ENCODE assay signal across 11 cellular contexts in the genomic region with DNA sequence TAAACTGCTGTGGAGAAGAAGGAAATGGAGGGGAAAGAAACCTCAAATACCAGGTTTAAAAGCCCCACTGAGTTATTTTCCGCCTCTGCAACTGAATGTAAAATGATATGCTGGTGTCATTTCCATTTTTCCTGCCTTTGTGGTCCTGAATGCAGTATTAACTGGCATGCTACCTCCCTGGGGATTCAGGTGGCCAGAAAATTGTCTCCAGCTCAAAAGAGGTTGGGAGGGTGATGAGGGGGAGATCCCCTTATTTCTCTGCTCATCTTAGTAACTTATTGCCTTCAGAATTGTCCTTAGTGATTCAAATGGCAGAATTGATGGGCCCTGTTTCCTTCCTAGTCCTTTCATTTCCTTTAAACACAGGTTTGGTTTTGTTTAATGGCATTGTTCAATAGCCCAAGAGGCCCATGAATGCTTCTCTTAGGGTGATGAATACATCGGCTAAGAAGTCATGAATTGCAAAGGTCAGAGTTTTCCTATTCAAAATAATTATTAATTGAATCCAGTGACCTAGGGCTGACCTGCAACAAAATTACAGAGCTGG.
DNase-seq lines count a peak whose midpoint lies in the region; ATAC-seq and TF ChIP-seq lines count a peak whose summit lies in the region.
"Had no signal": no experiment of that assay in that cellular context is flagged by ENCODE, and none has a peak within 500 bp of the region (broad histone marks: within the 10 kb centered on the region; RNA-seq: fewer than 3 reads in every experiment).

No MANE protein-coding gene starts in this region.

- H4K5ac ChIP-seq in H9 (ENCODE audit: insufficient read length, low read depth, low read length) = no peak overlapping the region

- no CpG with 5 or more reads among the region's 2 CpGs for WGBS in H9 (ENCODE audit: extremely low coverage, insufficient read length, low lambda C conversion rate)

- H3K9me3 ChIP-seq in H9 (ENCODE audit: control insufficient read depth, low read depth, low read length) = no peaks in the 10 kb centered on the region

- peaks cover 32 to 44% of the 10 kb centered on the region in 2 experiments for H3K4me1 Mint-ChIP-seq in H9
- peaks cover 42% of the 10 kb centered on the region for H3K4me1 Mint-ChIP-seq in activated naive CD4-positive, alpha-beta T cell treated with anti-CD3 and anti-CD28 coated beads, Interleukin-2, amount 10 ng/mL, durations not matched to agents 7 days and 5 days

- DNase-seq in H9 (peak; percentile 27), NCI-H128 (lab: John Stamatoyannopoulos, UW; ENCODE audit: unreplicated experiment) (peak; percentile 28), myocyte (ENCODE audit: low read depth) (peak; percentile 16), DMS53 (lab: John Stamatoyannopoulos, UW) (no peak), Kasumi-1 (lab: John Stamatoyannopoulos, UW) (no peak), mesenteric fat pad (ENCODE audit: low spot score) (no peak)
- no peak for DNase-seq in activated naive CD4-positive, alpha-beta T cell treated with anti-CD3 and anti-CD28 coated beads, Interleukin-2, amount 10 ng/mL, durations not matched to agents 7 days and 5 days
- DNase-seq: activated CD4-positive, CD25-positive, alpha-beta regulatory T cell; NCI-H1105 treated with DMSO at 0.1 percent for 48 hours; nephron progenitor cell had no signal

- no peaks in the 10 kb centered on the region for H3K27me3 Mint-ChIP-seq in H9 (ENCODE audit: low read depth)
- H3K27me3 Mint-ChIP-seq in activated naive CD4-positive, alpha-beta T cell treated with anti-CD3 and anti-CD28 coated beads, Interleukin-2, amount 10 ng/mL, durations not matched to agents 7 days and 5 days = no peaks in the 10 kb centered on the region

- H4K91ac ChIP-seq in H9 (ENCODE audit: insufficient read length, low read depth, low read length) = no peak overlapping the region

- no peaks in the 10 kb centered on the region for H3K79me2 ChIP-seq in H9 (ENCODE audit: insufficient read depth, low read length)

- no peak for TF ChIP-seq CTCF in H9 (conservative IDR thresholded peaks at IDR 0.05)

- H3K4me2 ChIP-seq in H9 (ENCODE audit: insufficient read depth, insufficient read length, low read length) = peak overlapping the region; percentile 2

- peaks cover 6% of the 10 kb centered on the region; the same call in 1 of the 2 replicates for H3K4me1 ChIP-seq in H9 (ENCODE audit: insufficient read depth, low read length)

- H2BK20ac ChIP-seq in H9 (ENCODE audit: low read depth, low read length, poor library complexity, severe bottlenecking) = no peak overlapping the region

- H2AK5ac ChIP-seq in H9 (ENCODE audit: insufficient read length, low read length) = no peak overlapping the region

- H2BK120ac ChIP-seq in H9 (ENCODE audit: low read depth, low read length, poor library complexity, severe bottlenecking) = no peak overlapping the region

- no peak overlapping the region for H3K27ac ChIP-seq in H9 (ENCODE audit: insufficient read length, low read depth, low read length)

- H2AFZ ChIP-seq in H9 (ENCODE audit: low read length) = no peak overlapping the region

- H4K8ac ChIP-seq in H9 (replicated peaks; ENCODE audit: insufficient read length, low read depth, low read length) = no peak overlapping the region

- no peaks in the 10 kb centered on the region for H3K23me2 ChIP-seq in H9 (ENCODE audit: insufficient read length, low read depth, low read length, poor library complexity, severe bottlenecking)

- H3K4me3 Mint-ChIP-seq in H9 = no peak overlapping the region
- H3K4me3 Mint-ChIP-seq in activated naive CD4-positive, alpha-beta T cell treated with anti-CD3 and anti-CD28 coated beads, Interleukin-2, amount 10 ng/mL, durations not matched to agents 7 days and 5 days = no peak overlapping the region
- H3K4me3 Mint-ChIP-seq: nephron progenitor cell had no signal

- no peaks in the 10 kb centered on the region for H3K36me3 Mint-ChIP-seq in H9 (ENCODE audit: insufficient read depth in 1 of 3, low read depth in 3 of 3)
- H3K36me3 Mint-ChIP-seq in activated naive CD4-positive, alpha-beta T cell treated with anti-CD3 and anti-CD28 coated beads, Interleukin-2, amount 10 ng/mL, durations not matched to agents 7 days and 5 days = peaks cover 2% of the 10 kb centered on the region

- H3T11ph ChIP-seq in H9 (ENCODE audit: low read length) = no peak overlapping the region

- CTCF ChIA-PET in activated naive CD4-positive, alpha-beta T cell treated with anti-CD3 and anti-CD28 coated beads, Interleukin-2, amount 10 ng/mL, durations not matched to agents 7 days and 5 days (lab: Charles Lee) = no interaction called here

- H2BK5ac ChIP-seq in H9 (ENCODE audit: insufficient read length, low read length) = no peak overlapping the region

- H3K23ac ChIP-seq in H9 (ENCODE audit: insufficient read length, low read depth, low read length) = no peak overlapping the region

- no peak overlapping the region for H3K18ac ChIP-seq in H9 (ENCODE audit: insufficient read length, low read depth, low read length)

- H3K9me3 Mint-ChIP-seq in H9 = no peaks in the 10 kb centered on the region
- no peaks in the 10 kb centered on the region for H3K9me3 Mint-ChIP-seq in activated naive CD4-positive, alpha-beta T cell treated with anti-CD3 and anti-CD28 coated beads, Interleukin-2, amount 10 ng/mL, durations not matched to agents 7 days and 5 days
- H3K9me3 Mint-ChIP-seq: nephron progenitor cell had no signal

- ATAC-seq in GM18867 (IDR thresholded peaks at IDR 0.05; ENCODE audit: unreplicated experiment) = peak; percentile 19

- no peaks in the 10 kb centered on the region for H3K79me1 ChIP-seq in H9 (ENCODE audit: insufficient read depth, low read depth, low read length, poor library complexity, severe bottlenecking)

- no peak overlapping the region for H3K9ac ChIP-seq in H9 (ENCODE audit: extremely low read depth, insufficient read length, low read length)

- H2BK12ac ChIP-seq in H9 (ENCODE audit: insufficient read length, low read depth, low read length) = no peak overlapping the region

- no peak overlapping the region for H2BK15ac ChIP-seq in H9 (ENCODE audit: low read depth, low read length)

- no peak overlapping the region for H3K14ac ChIP-seq in H9 (ENCODE audit: insufficient read depth, low read length)

- no peak overlapping the region for H3K56ac ChIP-seq in H9 (ENCODE audit: insufficient read length, low read depth, low read length)

- H3K27ac Mint-ChIP-seq in H9 = peak overlapping the region in 2 of 3 experiments; percentile 63 to 81; a peak in 3 of 7 replicates
- H3K27ac Mint-ChIP-seq in activated naive CD4-positive, alpha-beta T cell treated with anti-CD3 and anti-CD28 coated beads, Interleukin-2, amount 10 ng/mL, durations not matched to agents 7 days and 5 days = no peak overlapping the region
- H3K27ac Mint-ChIP-seq: nephron progenitor cell had no signal

- H3K4ac ChIP-seq in H9 (ENCODE audit: low read depth, low read length) = no peak overlapping the region

- no peaks in the 10 kb centered on the region for H3K27me3 ChIP-seq in H9 (ENCODE audit: insufficient read depth, low read length)

- H4K20me1 ChIP-seq in H9 (ENCODE audit: control insufficient read depth, insufficient read depth, insufficient read length) = no peaks in the 10 kb centered on the region

Comparison
In these comparisons a context has a peak if more than half of its experiments do, and no peak if none do; other contexts are left out.
1. DNase-seq: peak in H9 (single experiment), NCI-H128 (single experiment) and myocyte (single experiment); none in DMS53 (single experiment), activated naive CD4-positive, alpha-beta T cell treated with anti-CD3 and anti-CD28 coated beads, Interleukin-2, amount 10 ng/mL, durations not matched to agents 7 days and 5 days (single experiment), Kasumi-1 (0 of 2) and mesenteric fat pad (single experiment).